27 cellular contexts compared by ENCODE assay signal in genomic region chr21:41365377-41366107, GRCh38. TPM values are rescaled to one million over a fixed set of nuclear protein-coding genes. Genes with fewer than 3 reads are reported as not detected.
A peak's percentile ranks its signal among the peaks of the same experiment; 100 is the strongest.
DNase-seq lines count a peak whose midpoint lies in the region; ATAC-seq and TF ChIP-seq lines count a peak whose summit lies in the region.
"Had no signal": no experiment of that assay in that cellular context is flagged by ENCODE, and none has a peak within 500 bp of the region (broad histone marks: within the 10 kb centered on the region; RNA-seq: fewer than 3 reads in every experiment).

No MANE protein-coding gene starts in this region.

- H3K27ac ChIP-seq in CD8-positive, alpha-beta T cell (ENCODE audit: low read depth, low read length) = no peak overlapping the region
- H3K27ac ChIP-seq: body of pancreas, ovary, tibial artery had no signal

- H3K27me3 Mint-ChIP-seq in CD8-positive, alpha-beta T cell (ENCODE audit: low read depth) = no peaks in the 10 kb centered on the region
- no peaks in the 10 kb centered on the region for H3K27me3 Mint-ChIP-seq in T-helper 17 cell
- no peaks in the 10 kb centered on the region for H3K27me3 Mint-ChIP-seq in naive B cell
- H3K27me3 Mint-ChIP-seq: stimulated activated naive CD8-positive, alpha-beta T cell treated with anti-CD3 and anti-CD28 coated beads, Interleukin-15, amount 100 ng/mL, for 72 hours had no signal

- POLR2A ChIA-PET in CD8-positive, alpha-beta T cell (lab: Charles Lee) = no interaction called here

- H3K4me1 Mint-ChIP-seq in CD8-positive, alpha-beta T cell (ENCODE audit: low read depth) = peaks cover 85% of the 10 kb centered on the region
- H3K4me1 Mint-ChIP-seq in T-helper 17 cell (peaks cover 68% of the 10 kb centered on the region), naive B cell (peaks cover 70 to 93% (median 81%) of the 10 kb centered on the region in 3 donors)

- H3K4me1 ChIP-seq in CD8-positive, alpha-beta T cell (ENCODE audit: insufficient read depth, low read length) = peaks cover 41% of the 10 kb centered on the region
- H3K4me1 ChIP-seq: HAP-1 had no signal

- ATAC-seq in CD8-positive, alpha-beta T cell = no peak
- ATAC-seq in T-helper 17 cell (no peak), naive B cell (ENCODE audit: low read depth in 2 of 2) (no peak), HG02571 (IDR thresholded peaks at IDR 0.05; ENCODE audit: unreplicated experiment) (no peak)
- ATAC-seq: body of pancreas; stimulated activated naive CD8-positive, alpha-beta T cell treated with anti-CD3 and anti-CD28 coated beads, Interleukin-15, amount 100 ng/mL, for 72 hours had no signal

- peaks cover 59% of the 10 kb centered on the region for H3K36me3 Mint-ChIP-seq in CD8-positive, alpha-beta T cell
- peaks cover 8% of the 10 kb centered on the region for H3K36me3 Mint-ChIP-seq in T-helper 17 cell (ENCODE audit: low read depth)
- H3K36me3 Mint-ChIP-seq in naive B cell = no peaks in the 10 kb centered on the region

- no peaks in the 10 kb centered on the region for H3K9me3 Mint-ChIP-seq in CD8-positive, alpha-beta T cell
- H3K9me3 Mint-ChIP-seq in naive B cell = peaks cover 0 to 2% (median 0%) of the 10 kb centered on the region in 7 donors

- H3K36me3 ChIP-seq in CD8-positive, alpha-beta T cell (ENCODE audit: insufficient read depth, low read length) = no peaks in the 10 kb centered on the region
- H3K36me3 ChIP-seq: HAP-1, ovary, tibial artery had no signal

- TF ChIP-seq CTCF in CD8-positive, alpha-beta T cell (IDR thresholded peaks at IDR 0.05) = no peak

- intact Hi-C loops in CD8-positive, alpha-beta T cell (cut with DNase I, micrococcal nuclease) = no loop called here

- no peak overlapping the region for H3K4me3 Mint-ChIP-seq in CD8-positive, alpha-beta T cell
- H3K4me3 Mint-ChIP-seq in T-helper 17 cell (peak overlapping the region; percentile 7), naive B cell (peak overlapping the region in 3 of 8 donors; percentile 18 to 95 (median 47))
- H3K4me3 Mint-ChIP-seq: stimulated activated naive CD8-positive, alpha-beta T cell treated with anti-CD3 and anti-CD28 coated beads, Interleukin-15, amount 100 ng/mL, for 72 hours had no signal

- H3K27ac Mint-ChIP-seq in CD8-positive, alpha-beta T cell = peak overlapping the region; percentile 78
- H3K27ac Mint-ChIP-seq in T-helper 17 cell (peak overlapping the region; percentile 99), naive B cell (peak overlapping the region in 4 of 6 donors; percentile 54 to 90 (median 82))
- H3K27ac Mint-ChIP-seq: stimulated activated naive CD8-positive, alpha-beta T cell treated with anti-CD3 and anti-CD28 coated beads, Interleukin-15, amount 100 ng/mL, for 72 hours had no signal

- no peak overlapping the region for H3K4me3 ChIP-seq in CD8-positive, alpha-beta T cell (ENCODE audit: low read depth, low read length)
- H3K4me3 ChIP-seq: body of pancreas, HAP-1, ovary, tibial artery had no signal

- CTCF ChIA-PET in CD8-positive, alpha-beta T cell (lab: Charles Lee) = no interaction called here

- H3K27me3 ChIP-seq in CD8-positive, alpha-beta T cell (ENCODE audit: insufficient read depth, low read length) = no peaks in the 10 kb centered on the region
- H3K27me3 ChIP-seq: body of pancreas, ovary, tibial artery had no signal

- H3K9me3 ChIP-seq in CD8-positive, alpha-beta T cell (ENCODE audit: low read length) = no peaks in the 10 kb centered on the region
- no peaks in the 10 kb centered on the region for H3K9me3 ChIP-seq in T-helper 17 cell (ENCODE audit: control insufficient read depth, low read length, poor library complexity, severe bottlenecking)
- H3K9me3 ChIP-seq: body of pancreas, HAP-1, ovary, SK-N-SH, tibial artery had no signal

- DNase-seq in activated CD8-positive, alpha-beta memory T cell treated with anti-CD3 and anti-CD28 coated beads for 24 hours = peak; percentile 52
- DNase-seq in activated CD8-positive, alpha-beta memory T cell treated with anti-CD3 and anti-CD28 coated beads, Interleukin-2, amount 50 U/mL, for 48 hours = no peak
- DNase-seq in CD8-positive, alpha-beta T cell = peak in 2 of 7 experiments; percentile 8 to 17
- DNase-seq in T-helper 17 cell = no peak
- DNase-seq in naive B cell = no peak
- no peak for DNase-seq in NCI-H1930 (lab: John Stamatoyannopoulos, UW)
- no peak for DNase-seq in NCI-H1694 (lab: John Stamatoyannopoulos, UW)
- DNase-seq: 8988T; activated CD4-positive, alpha-beta T cell treated with anti-CD3 and anti-CD28 coated beads, Interleukin-2, amount 50 U/mL, for 4 hours; activated T-cell treated with anti-CD3 and anti-CD28 coated beads, Interleukin-2, amount 50 U/mL, for 1 hour; IMR-90; kidney glomerular epithelial cell; mammary epithelial cell; NCI-H1436 treated with DMSO at 0.1 percent for 48 hours; NCI-H2171 treated with DMSO at 0.1 percent for 48 hours; NCI-H526 treated with DMSO at 0.1 percent for 48 hours; ovary; SK-N-SH; stimulated activated CD4-positive, alpha-beta T cell treated with anti-CD3 and anti-CD28 coated beads, Interleukin-12 subunit alpha, Interleukin-12 subunit beta, amount 100 ng/mL, for 4 hours; stimulated activated CD4-positive, alpha-beta T cell treated with anti-CD3 and anti-CD28 coated beads, Interleukin-4, amount 100 ng/mL, for 4 hours; stimulated activated naive CD8-positive, alpha-beta T cell treated with anti-CD3 and anti-CD28 coated beads, Interleukin-15, amount 100 ng/mL, for 72 hours; T-helper 9 cell had no signal

RNA-seq across cellular contexts. Expression of gene MX2, which starts 3.7 kb away (rescaled TPM):
- total RNA-seq in CD8-positive, alpha-beta T cell = 10 to 100 TPM; 58.5 to 61.5 TPM
- total RNA-seq in T-helper 17 cell = 10 to 100 TPM; 86.4 to 97.2 TPM
- 10 to 100 TPM; 18.4 to 48.2 (median 40.3) TPM for polyA plus RNA-seq in naive B cell (ENCODE audit: low read depth in 6 of 6)
- total RNA-seq: mammary epithelial cell, MCF 10A had no signal
- polyA plus RNA-seq: mammary epithelial cell had no signal

RNA-seq across cellular contexts. Expression of gene FAM3B, which starts 48.9 kb away (rescaled TPM):
- total RNA-seq in CD8-positive, alpha-beta T cell = not detected
- not detected for total RNA-seq in T-helper 17 cell
- not detected for polyA plus RNA-seq in naive B cell (ENCODE audit: low read depth in 6 of 6)
- total RNA-seq: IMR-90, MCF 10A had no signal
- polyA plus RNA-seq: IMR-90, mammary epithelial cell, SK-N-SH had no signal
